In genomic region chr14:80385340-80385739, GRCh38 we compare ENCODE assay signal across 20 cellular contexts.
"Had no signal": no experiment of that assay in that cellular context is flagged by ENCODE, and none has a peak within 500 bp of the region (broad histone marks: within the 10 kb centered on the region; RNA-seq: fewer than 3 reads in every experiment).

No MANE protein-coding gene starts in this region.

- H3K4me3 Mint-ChIP-seq: endodermal cell, memory B cell, mesothelial cell of epicardium, nephron had no signal

- ATAC-seq: heart left ventricle, left lung, lower lobe of right lung, sciatic nerve had no signal

- FAIRE-seq: endothelial cell of umbilical vein had no signal

- H3K4me1 ChIP-seq: colonic mucosa, left lung, lower lobe of right lung, stomach had no signal

- H3K27ac ChIP-seq: colonic mucosa, heart left ventricle, left lung, lower lobe of right lung, neutrophil, stomach had no signal

- H3K9me3 ChIP-seq: colonic mucosa, heart left ventricle, left lung, lower lobe of right lung, neutrophil, stomach had no signal

- DNase-seq: colonic mucosa; effector CD4-positive, alpha-beta T cell; endodermal cell; foreskin melanocyte; heart left ventricle; hypothalamus; islet precursor cell; left lung; lower lobe of right lung; stimulated activated CD4-positive, alpha-beta T cell treated with anti-CD3 and anti-CD28 coated beads, Interleukin-12 subunit alpha, Interleukin-12 subunit beta, amount 100 ng/mL, for 4 hours; stimulated activated naive CD4-positive, alpha-beta T cell; stomach; trophoblast cell had no signal

- H3K4me3 ChIP-seq: colonic mucosa, heart left ventricle, left lung, lower lobe of right lung, skin epidermis, stomach had no signal

- H3K36me3 Mint-ChIP-seq: memory B cell, mesothelial cell of epicardium had no signal

- H3K9me3 Mint-ChIP-seq: endodermal cell, mesothelial cell of epicardium, nephron had no signal

- H3K36me3 ChIP-seq: colonic mucosa, heart left ventricle, left lung, lower lobe of right lung, neutrophil, stomach had no signal

- H3K27me3 Mint-ChIP-seq: memory B cell had no signal

- H3K27me3 ChIP-seq: colonic mucosa, heart left ventricle, left lung, neutrophil, stomach had no signal

- H3K4me1 Mint-ChIP-seq: endodermal cell, memory B cell had no signal

- H3K27ac Mint-ChIP-seq: endodermal cell, memory B cell, mesothelial cell of epicardium, nephron had no signal
